13 cellular contexts compared by ENCODE assay signal in the genomic region with DNA sequence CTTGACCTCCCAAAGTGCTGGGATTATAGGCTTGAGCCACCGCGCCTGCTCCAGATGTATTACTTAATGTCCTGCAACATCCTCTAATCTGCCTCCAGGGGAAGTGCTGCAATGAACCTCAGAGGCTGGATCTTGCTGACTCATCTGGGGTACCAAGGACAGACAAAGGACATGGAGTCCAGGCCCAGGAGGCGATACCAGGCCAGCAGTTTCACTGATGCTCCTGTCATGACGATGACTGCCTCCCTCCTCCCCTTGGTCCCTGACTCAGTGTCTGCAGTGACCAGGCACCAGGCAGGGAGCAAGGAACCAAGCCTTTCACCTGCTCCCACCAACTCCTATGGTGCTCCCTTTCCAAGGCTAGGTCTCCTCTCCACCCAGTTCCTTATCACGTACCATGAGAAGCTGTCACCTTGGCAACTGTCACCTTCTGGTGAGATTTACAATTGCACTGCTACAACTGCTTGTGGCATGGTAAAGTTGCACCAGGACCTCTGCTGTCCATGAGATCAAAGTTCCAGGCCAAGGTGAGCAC. TPM values are rescaled to one million over a fixed set of nuclear protein-coding genes. Genes with fewer than 3 reads are reported as not detected.
DNase-seq lines count a peak whose midpoint lies in the region; ATAC-seq and TF ChIP-seq lines count a peak whose summit lies in the region.
"Had no signal": no experiment of that assay in that cellular context is flagged by ENCODE, and none has a peak within 500 bp of the region (broad histone marks: within the 10 kb centered on the region; RNA-seq: fewer than 3 reads in every experiment).

No MANE protein-coding gene starts in this region.

- no peaks in the 10 kb centered on the region for H3K79me2 ChIP-seq in Karpas-422 (ENCODE audit: low read length)

- no peaks in the 10 kb centered on the region for H3K9me3 ChIP-seq in Caco-2
- H3K9me3 ChIP-seq in Karpas-422 (ENCODE audit: low read length), result no peaks in the 10 kb centered on the region
- no peaks in the 10 kb centered on the region for H3K9me3 ChIP-seq in adipocyte (ENCODE audit: control insufficient read depth, low read length)
- H3K9me3 ChIP-seq: ascending aorta had no signal

- H3K27me3 ChIP-seq in Caco-2 (replicated peaks; ENCODE audit: control insufficient read depth, insufficient read depth, low read length) (no peaks in the 10 kb centered on the region), Karpas-422 (ENCODE audit: low read length) (no peaks in the 10 kb centered on the region), adipocyte (replicated peaks; ENCODE audit: control insufficient read depth, insufficient read depth, low read length) (peaks cover 5% of the 10 kb centered on the region)
- H3K27me3 ChIP-seq: ascending aorta had no signal

- H3K4me3 ChIP-seq in Caco-2 (ENCODE audit: low read depth, low read length) (no peak overlapping the region), Karpas-422 (ENCODE audit: low read length) (no peak overlapping the region), adipocyte (ENCODE audit: low read length) (no peak overlapping the region)
- H3K4me3 ChIP-seq: ascending aorta, smooth muscle cell had no signal

- BruUV-seq in Caco-2 (replicated peaks; lab: Mats Ljungman, UMichigan), result no TSS peak

- no peak overlapping the region for H2AFZ ChIP-seq in Karpas-422 (ENCODE audit: low read length)

- H3K4me3 Mint-ChIP-seq in Caco-2 (ENCODE audit: unreplicated experiment), result no peak overlapping the region

- no peak overlapping the region for H3K27ac ChIP-seq in Karpas-422 (ENCODE audit: low read length)
- H3K27ac ChIP-seq: ascending aorta, VCaP had no signal

- CTCF ChIA-PET in Caco-2 (lab: Charles Lee), result interaction anchor here (0.5 to 0.6 kb wide), 2 partner anchors 110 to 1712 kb away, joined by 3 to 4 read pairs; no protein-coding TSS in a partner anchor

- no peak overlapping the region for H3K4me2 ChIP-seq in Karpas-422 (ENCODE audit: low read depth, low read length, poor library complexity, severe bottlenecking)
- H3K4me2 ChIP-seq: smooth muscle cell had no signal

- H3K36me3 ChIP-seq in Caco-2 (ENCODE audit: control insufficient read depth, insufficient read depth, low read length) (no peaks in the 10 kb centered on the region), Karpas-422 (ENCODE audit: insufficient read depth, low read length) (no peaks in the 10 kb centered on the region), adipocyte (ENCODE audit: control insufficient read depth, insufficient read depth, low read length, severe bottlenecking) (no peaks in the 10 kb centered on the region)
- H3K36me3 ChIP-seq: ascending aorta had no signal

- intact Hi-C loops in Caco-2 (cut with micrococcal nuclease; ENCODE audit: unreplicated experiment), result no loop called here

- no peaks in the 10 kb centered on the region for H3K4me1 Mint-ChIP-seq in Caco-2 (ENCODE audit: low read depth, unreplicated experiment)
- H3K4me1 Mint-ChIP-seq: naive B cell had no signal

- no peak overlapping the region for H3K27ac Mint-ChIP-seq in Caco-2 (ENCODE audit: unreplicated experiment)
- H3K27ac Mint-ChIP-seq: naive B cell had no signal

- POLR2A ChIA-PET in Caco-2 (lab: Charles Lee), result no interaction called here

- H3K36me3 Mint-ChIP-seq in Caco-2 (ENCODE audit: insufficient read depth, unreplicated experiment), result no peaks in the 10 kb centered on the region
- H3K36me3 Mint-ChIP-seq: naive B cell had no signal

- no peaks in the 10 kb centered on the region for H3K27me3 Mint-ChIP-seq in Caco-2 (ENCODE audit: insufficient read depth, unreplicated experiment)

- H3K9me3 Mint-ChIP-seq in Caco-2 (ENCODE audit: unreplicated experiment), result no peaks in the 10 kb centered on the region
- H3K9me3 Mint-ChIP-seq: naive B cell had no signal

- peak; percentile 7 to 45 for TF ChIP-seq CTCF in Caco-2 (IDR thresholded peaks at IDR 0.05; ENCODE audit: insufficient read depth in 1 of 2, low read depth in 1 of 2, low read length in 1 of 2, severe bottlenecking in 1 of 2, unreplicated experiment in 1 of 2)

- H3K4me1 ChIP-seq in Caco-2 (no peaks in the 10 kb centered on the region), Karpas-422 (ENCODE audit: low read length) (peaks cover 9% of the 10 kb centered on the region), adipocyte (ENCODE audit: control insufficient read depth, insufficient read depth, low read length) (peaks cover 10% of the 10 kb centered on the region)
- H3K4me1 ChIP-seq: ascending aorta had no signal

- no peaks in the 10 kb centered on the region for H4K20me1 ChIP-seq in Karpas-422 (ENCODE audit: insufficient read depth, low read depth, low read length)

- peak; percentile 29 for ATAC-seq in left lobe of liver

- H3K9ac ChIP-seq in Karpas-422 (ENCODE audit: low read length) (no peak overlapping the region), adipocyte (ENCODE audit: low read length) (no peak overlapping the region)

- no peaks in the 10 kb centered on the region for H3K9me2 ChIP-seq in Karpas-422 (replicated peaks; ENCODE audit: insufficient read depth, low read length)

- DNase-seq in Caco-2, result peak; percentile 51 to 67
- peak; percentile 42 for DNase-seq in Karpas-422
- peak; percentile 38 for DNase-seq in adipocyte (ENCODE audit: low read depth)
- peak; percentile 54 for DNase-seq in left lobe of liver (ENCODE audit: low spot score)
- DNase-seq in NCI-H2227 (lab: John Stamatoyannopoulos, UW; ENCODE audit: unreplicated experiment), result no peak
- DNase-seq in AG08396 (ENCODE audit: low spot score), result no peak
- DNase-seq in globus pallidus (ENCODE audit: low spot score), result no peak
- DNase-seq in GM03348 (ENCODE audit: low spot score), result no peak
- DNase-seq: naive B cell, NCI-H2029 treated with DMSO at 0.1 percent for 48 hours had no signal

RNA-seq across cellular contexts. Expression of a gene that starts 21.6 kb away (rescaled TPM):
- total RNA-seq in Caco-2 (2022) (0.44 and 0.48 TPM in 2 replicates), left lobe of liver (0.28 TPM)
- total RNA-seq in Karpas-422 (2014; rRNA removed; shearing (Covaris generic); ENCODE audit: low replicate concordance), result 2.3 TPM in 1 of 2 replicates, not detected in the other
- total RNA-seq: ascending aorta had no signal

RNA-seq across cellular contexts. Expression of a gene that starts 41.7 kb away (rescaled TPM):
- total RNA-seq in Caco-2 (2022), result not detected in 2 replicates
- total RNA-seq in Karpas-422 (2014; rRNA removed; shearing (Covaris generic); ENCODE audit: low replicate concordance), result 20.2 and 29.9 TPM in 2 replicates
- total RNA-seq in left lobe of liver, result 4.0 TPM

RNA-seq across cellular contexts. Expression of a gene that starts 41.8 kb away (rescaled TPM):
- total RNA-seq in Caco-2 (2022) (not detected in 2 replicates), left lobe of liver (0.20 TPM)
- 25.3 and 40.2 TPM in 2 replicates for total RNA-seq in Karpas-422 (2014; rRNA removed; shearing (Covaris generic); ENCODE audit: low replicate concordance)
- total RNA-seq: ascending aorta had no signal

Comparison
In these comparisons a context has a peak if more than half of its experiments do, and no peak if none do; other contexts are left out.
1. DNase-seq: peak in Caco-2 (2 of 2), Karpas-422 (single experiment), adipocyte (single experiment) and left lobe of liver (single experiment); none in NCI-H2227 (single experiment), AG08396 (single experiment), globus pallidus (single experiment) and GM03348 (single experiment).
2. RNA of a gene that starts 41.8 kb away (total RNA-seq): 25.3 to 40.2 TPM in Karpas-422; 0.20 TPM in left lobe of liver (single experiment) and not detected in Caco-2; every median in the first group is over 10 times any median in the second.